ENCODE assay signal across 7 cellular contexts in the genomic region with DNA sequence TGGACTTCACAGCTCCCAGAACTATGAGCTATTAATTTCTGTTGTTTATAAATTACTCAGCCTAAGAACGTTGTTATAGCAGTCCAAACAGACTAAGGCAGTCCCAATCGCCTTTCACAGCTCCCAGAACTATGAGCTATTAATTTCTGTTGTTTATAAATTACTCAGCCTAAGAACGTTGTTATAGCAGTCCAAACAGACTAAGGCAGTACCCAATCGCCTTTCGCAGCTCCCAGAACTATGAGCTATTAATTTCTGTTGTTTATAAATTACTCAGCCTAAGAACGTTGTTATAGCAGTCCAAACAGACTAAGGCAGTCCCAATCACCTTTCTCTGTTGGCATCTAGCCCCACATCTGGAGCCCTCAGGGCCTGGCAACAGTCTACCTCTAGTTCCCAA.
DNase-seq lines count a peak whose midpoint lies in the region; ATAC-seq and TF ChIP-seq lines count a peak whose summit lies in the region.
"Not testable (repeated sequence)": the region's sequence is repeated elsewhere in the genome, so short reads cannot be mapped to it uniquely, and the experiment has no call there.

No MANE protein-coding gene starts in this region.

- TF ChIP-seq CTCF in hepatocyte (IDR thresholded peaks at IDR 0.05; ENCODE audit: poor library complexity): not testable (repeated sequence)

- not testable (repeated sequence) for H3K9me3 ChIP-seq in hepatocyte (ENCODE audit: low read depth)

- H3K9me2 ChIP-seq in hepatocyte (replicated peaks; ENCODE audit: insufficient read depth): not testable (repeated sequence)

- not testable (repeated sequence) for H3K4me3 ChIP-seq in hepatocyte

- H3K27ac ChIP-seq in hepatocyte: peak overlapping the region; percentile 31

- not testable (repeated sequence) for H3K36me3 ChIP-seq in hepatocyte (replicated peaks; ENCODE audit: insufficient read depth, low read depth)

- H3K4me3 Mint-ChIP-seq in activated CD4-positive, alpha-beta T cell treated with anti-CD3 and anti-CD28 coated beads for 36 hours: not testable (repeated sequence)

- not testable (repeated sequence) for H3K4me1 Mint-ChIP-seq in activated CD4-positive, alpha-beta T cell treated with anti-CD3 and anti-CD28 coated beads for 36 hours

- POLR2A ChIA-PET in activated CD4-positive, alpha-beta T cell treated with anti-CD3 and anti-CD28 coated beads for 36 hours (lab: Charles Lee): interaction anchor here (0.8 kb wide), 1 partner anchor 119 kb away, joined by 3 read pairs; no protein-coding TSS in a partner anchor

- not testable (repeated sequence) for H3K36me3 Mint-ChIP-seq in activated CD4-positive, alpha-beta T cell treated with anti-CD3 and anti-CD28 coated beads for 36 hours (ENCODE audit: low read depth)

- DNase-seq in DMS 273 (lab: John Stamatoyannopoulos, UW; ENCODE audit: unreplicated experiment) (peak; percentile 10), DMS79 treated with DMSO at 0.1 percent for 48 hours (lab: John Stamatoyannopoulos, UW) (peak; percentile 88), NCI-H1436 (lab: John Stamatoyannopoulos, UW) (peak; percentile 16), NCI-H345 (lab: John Stamatoyannopoulos, UW) (peak; percentile 52), ecto neural progenitor cell (ENCODE audit: low spot score) (peak; percentile 6)
- not testable (repeated sequence) for DNase-seq in activated CD4-positive, alpha-beta T cell treated with anti-CD3 and anti-CD28 coated beads for 36 hours; hepatocyte (ENCODE audit: low spot score)

- peak; percentile 51 for ATAC-seq in activated CD4-positive, alpha-beta T cell treated with anti-CD3 and anti-CD28 coated beads for 36 hours

- not testable (repeated sequence) for H3K27me3 Mint-ChIP-seq in activated CD4-positive, alpha-beta T cell treated with anti-CD3 and anti-CD28 coated beads for 36 hours

- not testable (repeated sequence) for H4K20me1 ChIP-seq in hepatocyte (ENCODE audit: insufficient read depth, poor library complexity, severe bottlenecking)

- H2AFZ ChIP-seq in hepatocyte: not testable (repeated sequence)

- H3K27me3 ChIP-seq in hepatocyte: not testable (repeated sequence)

- not testable (repeated sequence) for H3K79me2 ChIP-seq in hepatocyte

- H3K9me3 Mint-ChIP-seq in activated CD4-positive, alpha-beta T cell treated with anti-CD3 and anti-CD28 coated beads for 36 hours (ENCODE audit: low read depth): not testable (repeated sequence)

- 64% methylated on average over 6 of the region's 6 CpGs for WGBS in hepatocyte (ENCODE audit: low lambda C conversion rate, missing lambda C conversion rate)

- H3K27ac Mint-ChIP-seq in activated CD4-positive, alpha-beta T cell treated with anti-CD3 and anti-CD28 coated beads for 36 hours: not testable (repeated sequence)

- intact Hi-C loops in activated CD4-positive, alpha-beta T cell treated with anti-CD3 and anti-CD28 coated beads for 36 hours (cut with DNase I, micrococcal nuclease): not testable (repeated sequence)

- CTCF ChIA-PET in activated CD4-positive, alpha-beta T cell treated with anti-CD3 and anti-CD28 coated beads for 36 hours (lab: Charles Lee): not testable (repeated sequence)

- H3K4me1 ChIP-seq in hepatocyte (ENCODE audit: insufficient read depth): not testable (repeated sequence)

- H3K4me2 ChIP-seq in hepatocyte: not testable (repeated sequence)
